ENCODE assay signal across 10 cellular contexts in genomic region chrX:38275615-38276014, GRCh38. TPM values are rescaled to one million over a fixed set of nuclear protein-coding genes. Genes with fewer than 3 reads are reported as not detected.
A peak's percentile ranks its signal among the peaks of the same experiment; 100 is the strongest.
DNase-seq lines count a peak whose midpoint lies in the region; ATAC-seq, FAIRE-seq and TF ChIP-seq lines count a peak whose summit lies in the region.
"Had no signal": no experiment of that assay in that cellular context is flagged by ENCODE, and none has a peak within 500 bp of the region (broad histone marks: within the 10 kb centered on the region; RNA-seq: fewer than 3 reads in every experiment).

No MANE protein-coding gene starts in this region.

- no peak overlapping the region for H2AFZ ChIP-seq in GM12878 (ENCODE audit: control insufficient read depth, low read depth, low read length)

- H3K79me2 ChIP-seq in GM12878 (ENCODE audit: control insufficient read depth, insufficient read depth, low read length): no peaks in the 10 kb centered on the region

- H3K27ac ChIP-seq in GM12878 (ENCODE audit: control insufficient read depth, insufficient read depth): no peak overlapping the region
- H3K27ac ChIP-seq: SJCRH30 had no signal

- H3K9me3 ChIP-seq in GM12878 (replicated peaks; ENCODE audit: control insufficient read depth, insufficient read depth, low read length): no peaks in the 10 kb centered on the region; the same call in 2 of the 3 replicates
- H3K9me3 ChIP-seq: SJCRH30 had no signal

- no peak overlapping the region for H3K4me3 Mint-ChIP-seq in osteocyte (ENCODE audit: unreplicated experiment)
- H3K4me3 Mint-ChIP-seq: type B pancreatic cell had no signal

- no peaks in the 10 kb centered on the region for H3K36me3 Mint-ChIP-seq in osteocyte (ENCODE audit: unreplicated experiment)

- H3K4me3 ChIP-seq in GM12878: no peak overlapping the region
- H3K4me3 ChIP-seq: SJCRH30 had no signal

- peak overlapping the region; percentile 1 for H3K27ac Mint-ChIP-seq in osteocyte (ENCODE audit: unreplicated experiment)
- H3K27ac Mint-ChIP-seq: type B pancreatic cell had no signal

- H3K4me2 ChIP-seq in GM12878 (ENCODE audit: control insufficient read depth, insufficient read depth): no peak overlapping the region

- FAIRE-seq in GM12878 (lab: Jason Lieb, UNC): no peak

- CTCF ChIA-PET in GM12878 (lab: Yijun Ruan, JAX): interaction anchor here (0.8 to 1.4 kb wide), 3 partner anchors 15 to 384 kb away, joined by 3 to 4 read pairs (median 4); partner anchors contain the start of gene RPGR

- POLR2A ChIA-PET in GM12878 (lab: Charles Lee): no interaction called here

- intact Hi-C loops in GM12878 (cut with micrococcal nuclease; ENCODE audit: unreplicated experiment): loop anchor here (10.0 kb wide), 2 partner anchors 171 to 491 kb away; partner anchors contain the start of gene CYBB

- SMC1A ChIA-PET in GM12878 (lab: Charles Lee; ENCODE audit: uncharacterized antibody, unreplicated experiment): interaction anchor here (1.0 to 3.7 kb wide), 5 partner anchors 12 to 529 kb away, joined by 3 to 16 read pairs (median 5); partner anchors contain the start of gene RPGR

- TF ChIP-seq POLR2A in GM12878 (IDR thresholded peaks at IDR 0.05; ENCODE audit: low read depth, low read length): no peak

- peaks cover 38% of the 10 kb centered on the region for H3K4me1 Mint-ChIP-seq in osteocyte (ENCODE audit: unreplicated experiment)

- H3K27me3 Mint-ChIP-seq in osteocyte (ENCODE audit: unreplicated experiment): no peaks in the 10 kb centered on the region
- H3K27me3 Mint-ChIP-seq: type B pancreatic cell had no signal

- BruUV-seq in GM12878 (replicated peaks; lab: Mats Ljungman, UMichigan): no TSS peak

- ATAC-seq in GM18511 (IDR thresholded peaks at IDR 0.05; ENCODE audit: unreplicated experiment): peak; percentile 49
- ATAC-seq in HG03565 (IDR thresholded peaks at IDR 0.05; ENCODE audit: unreplicated experiment): peak; percentile 33
- peak; percentile 46 for ATAC-seq in GM12878
- no peak for ATAC-seq in GM19023 (IDR thresholded peaks at IDR 0.05; ENCODE audit: unreplicated experiment)
- ATAC-seq in HG03135 (IDR thresholded peaks at IDR 0.05; ENCODE audit: unreplicated experiment): no peak

- RAD21 ChIA-PET in GM12878 (lab: Charles Lee; ENCODE audit: unreplicated experiment): interaction anchor here (1.7 kb wide), 1 partner anchor 51 kb away, joined by 6 read pairs; the partner anchor contains the start of gene RPGR

- no peaks in the 10 kb centered on the region for H4K20me1 ChIP-seq in GM12878 (ENCODE audit: control insufficient read depth, insufficient read depth)

- TF ChIP-seq CTCF in GM12878 (IDR thresholded peaks at IDR 0.05 in 2 of 3, conservative IDR thresholded peaks at IDR 0.05 in 1 of 3; ENCODE audit: control insufficient read depth in 2 of 3, extremely low read depth in 1 of 3, insufficient read depth in 1 of 3, low read depth in 3 of 3, low read length in 3 of 3): no peak
- TF ChIP-seq CTCF in osteocyte (IDR thresholded peaks at IDR 0.05): no peak

- H3K27me3 ChIP-seq in GM12878 (replicated peaks in 1 of 2; ENCODE audit: control insufficient read depth in 2 of 2, insufficient read depth in 2 of 2, low read length in 1 of 2): no peaks in the 10 kb centered on the region
- H3K27me3 ChIP-seq: SJCRH30 had no signal

- H3K4me1 ChIP-seq in GM12878 (ENCODE audit: control insufficient read depth, insufficient read depth, low read length): peaks cover 2% of the 10 kb centered on the region
- H3K4me1 ChIP-seq: SJCRH30 had no signal

- no peak overlapping the region for H3K9ac ChIP-seq in GM12878 (ENCODE audit: control insufficient read depth, insufficient read depth, low read length)

- DNase-seq in GM12878 (ENCODE audit: low read depth, low spot score) (peak; percentile 13), osteocyte (ENCODE audit: extremely low spot score, unreplicated experiment) (no peak), HuH-7 (ENCODE audit: low spot score) (no peak), OCI-M1 (lab: John Stamatoyannopoulos, UW) (no peak)
- DNase-seq: SJCRH30 had no signal

- in situ Hi-C loops in GM12878 (cut with MboI): no loop called here

- H3K36me3 ChIP-seq in GM12878 (ENCODE audit: control insufficient read depth in 2 of 2, insufficient read depth in 2 of 2, low read length in 1 of 2): no peaks in the 10 kb centered on the region
- H3K36me3 ChIP-seq: SJCRH30 had no signal

- H3K9me3 Mint-ChIP-seq in osteocyte (ENCODE audit: unreplicated experiment): no peaks in the 10 kb centered on the region

- WGBS in GM12878 (ENCODE audit: insufficient coverage, insufficient replicate concordance, low lambda C conversion rate, missing lambda C conversion rate): 25% methylated on average over 2 of the region's 2 CpGs

- no peak for TF ChIP-seq EP300 in GM12878 (IDR thresholded peaks at IDR 0.05; ENCODE audit: borderline replicate concordance in 1 of 2, control insufficient read depth in 1 of 2, low read depth in 2 of 2, low read length in 2 of 2)

- TF ChIP-seq RAD21 in GM12878 (IDR thresholded peaks at IDR 0.05; ENCODE audit: insufficient read depth, low read depth, low read length): no peak

TF ChIP-seq in GM12878, 131 proteins besides CTCF, POLR2A, EP300 and RAD21 (continues in another document):
- TF ChIP-seq FOS (IDR thresholded peaks at IDR 0.05; ENCODE audit: borderline replicate concordance, extremely low read depth, insufficient read length) (no peak), ATF7 (IDR thresholded peaks at IDR 0.05; ENCODE audit: low read depth) (0 out of 2 replicates have a peak, but pooled peaks have one; percentile 14), BMI1 (IDR thresholded peaks at IDR 0.05; ENCODE audit: borderline replicate concordance) (no peak), SPI1 (IDR thresholded peaks at IDR 0.05; ENCODE audit: borderline replicate concordance, insufficient read depth, low read depth, low read length) (peak; percentile 52; the same call in 1 of the 2 replicates), SREBF1 (IDR thresholded peaks at IDR 0.05; ENCODE audit: low read length) (no peak), IKZF2 (IDR thresholded peaks at IDR 0.05) (peak; percentile 34 to 35; a peak in 2 of 4 replicates), ATF2 (IDR thresholded peaks at IDR 0.05; ENCODE audit: low read length) (0 out of 2 replicates have a peak, but pooled peaks have one; percentile 17), CREB1 (IDR thresholded peaks at IDR 0.05; ENCODE audit: low read depth) (peak; percentile 45; the same call in 1 of the 2 replicates), SIX5 (IDR thresholded peaks at IDR 0.05; ENCODE audit: low read depth, low read length, severe bottlenecking) (no peak), MTA2 (IDR thresholded peaks at IDR 0.05; ENCODE audit: low read depth) (peak; percentile 39; the same call in 1 of the 2 replicates), CREM (IDR thresholded peaks at IDR 0.05; ENCODE audit: low read depth) (peak; percentile 26; the same call in 1 of the 2 replicates), RUNX3 (IDR thresholded peaks at IDR 0.05; ENCODE audit: low read length) (peak; percentile 35; the same call in 1 of the 2 replicates)

RNA-seq across cellular contexts. Expression of gene RPGR, which starts 51.7 kb away (rescaled TPM):
- total RNA-seq in GM12878 (2013; cell fraction: nucleolus; rRNA removed): 40.5 and 41.7 TPM in 2 replicates
- 7.7 TPM in 2 replicates for total RNA-seq in GM12878 (2014; rRNA removed)
- 11.1 and 11.9 TPM in 2 replicates for total RNA-seq in GM12878 (2014; rRNA removed; fragmentation: Illumina TruSeq; extraction: Trizol)
- 5.5 and 6.6 TPM in 2 replicates for total RNA-seq in GM12878 (2021)
- polyA plus RNA-seq in GM12878 (2011; ENCODE audit: low read depth): 1.8 TPM
- polyA plus RNA-seq in GM12878 (2011; rRNA removed): 6.6 and 9.9 TPM in 2 replicates
- polyA plus RNA-seq in GM12878 (2011; cell fraction: cytosol; rRNA removed): 1.5 and 1.7 TPM in 2 replicates
- polyA plus RNA-seq in GM12878 (2011; cell fraction: nucleus; rRNA removed): 5.8 and 7.9 TPM in 2 replicates
- polyA plus RNA-seq in GM12878 (2012): 2.8 and 3.8 TPM in 2 replicates
- polyA plus RNA-seq in GM12878 (2014; fragmentation: Illumina TruSeq; extraction: Trizol): 13.4 and 18.7 TPM in 2 replicates
- polyA plus RNA-seq in GM12878 (2014; fragmentation: Nextera tagmentation; extraction: Ambion mirVana): 1 to 10 TPM; 7.6 to 8.1 TPM
- polyA plus RNA-seq in GM12878 (2014; rRNA removed): 6.3 and 8.9 TPM in 2 replicates
- polyA plus RNA-seq in GM12878 (2016; fragmentation: Nextera tagmentation; extraction: Ambion mirVana): 1 to 10 TPM; 5.8 to 7.1 TPM
- 4.4 and 4.6 TPM in 2 replicates for polyA minus RNA-seq in GM12878 (2011; rRNA and poly(A)+ RNA removed)
- polyA minus RNA-seq in GM12878 (2011; cell fraction: cytosol; rRNA and poly(A)+ RNA removed): 1.2 and 1.5 TPM in 2 replicates
- 5.7 and 8.2 TPM in 2 replicates for polyA minus RNA-seq in GM12878 (2011; cell fraction: nucleus; rRNA and poly(A)+ RNA removed)
- total RNA-seq in osteocyte: 5.7 and 9.2 TPM in 2 replicates

RNA-seq across cellular contexts. Expression of gene SRPX, which starts 54.9 kb away (rescaled TPM):
- 0.34 and 0.42 TPM in 2 replicates for total RNA-seq in GM12878 (2013; cell fraction: nucleolus; rRNA removed)
- total RNA-seq in GM12878 (2014; rRNA removed) (0.06 TPM in 1 of 2 replicates, not detected in the other), GM12878 (2014; rRNA removed; fragmentation: Illumina TruSeq; extraction: Trizol) (0.13 and 0.14 TPM in 2 replicates), GM12878 (2021) (0.18 and 0.29 TPM in 2 replicates), osteocyte (41.7 and 48.0 TPM in 2 replicates)
- not detected for polyA plus RNA-seq in GM12878 (2011; ENCODE audit: low read depth)
- polyA plus RNA-seq in GM12878 (2011; rRNA removed) (0.16 and 0.29 TPM in 2 replicates), GM12878 (2014; fragmentation: Illumina TruSeq; extraction: Trizol) (0.24 TPM in 2 replicates), GM12878 (2014; fragmentation: Nextera tagmentation; extraction: Ambion mirVana) (under 1 TPM in 1 of 2 experiments, not detected in 1; 0.05 TPM), GM12878 (2014; rRNA removed) (0.24 TPM in 1 of 2 replicates, not detected in the other), GM12878 (2016; fragmentation: Nextera tagmentation; extraction: Ambion mirVana) (under 1 TPM; 0.23 to 0.79 TPM)
- 0.08 and 0.19 TPM in 2 replicates for polyA plus RNA-seq in GM12878 (2011; cell fraction: cytosol; rRNA removed)
- polyA plus RNA-seq in GM12878 (2011; cell fraction: nucleus; rRNA removed): 0.19 and 0.28 TPM in 2 replicates
- 0.11 TPM in 1 of 2 replicates, not detected in the other for polyA plus RNA-seq in GM12878 (2012)
- 0.10 TPM in 1 of 2 replicates, not detected in the other for polyA minus RNA-seq in GM12878 (2011; rRNA and poly(A)+ RNA removed)
- polyA minus RNA-seq in GM12878 (2011; cell fraction: cytosol; rRNA and poly(A)+ RNA removed): not detected in 2 replicates
- not detected in 2 replicates for polyA minus RNA-seq in GM12878 (2011; cell fraction: nucleus; rRNA and poly(A)+ RNA removed)

Comparison
In these comparisons a context has a peak if more than half of its experiments do, and no peak if none do; other contexts are left out.
1. ATAC-seq: peak in GM18511 (single experiment), HG03565 (single experiment) and GM12878 (single experiment); none in GM19023 (single experiment) and HG03135 (single experiment).
2. RNA of gene SRPX, which starts 54.9 kb away (total RNA-seq): 41.7 to 48.0 TPM in osteocyte; 0.06 to 0.42 TPM in GM12878; every median in the first group is over 10 times any median in the second.